ENCODE assay signal across 10 cellular contexts in the genomic region with DNA sequence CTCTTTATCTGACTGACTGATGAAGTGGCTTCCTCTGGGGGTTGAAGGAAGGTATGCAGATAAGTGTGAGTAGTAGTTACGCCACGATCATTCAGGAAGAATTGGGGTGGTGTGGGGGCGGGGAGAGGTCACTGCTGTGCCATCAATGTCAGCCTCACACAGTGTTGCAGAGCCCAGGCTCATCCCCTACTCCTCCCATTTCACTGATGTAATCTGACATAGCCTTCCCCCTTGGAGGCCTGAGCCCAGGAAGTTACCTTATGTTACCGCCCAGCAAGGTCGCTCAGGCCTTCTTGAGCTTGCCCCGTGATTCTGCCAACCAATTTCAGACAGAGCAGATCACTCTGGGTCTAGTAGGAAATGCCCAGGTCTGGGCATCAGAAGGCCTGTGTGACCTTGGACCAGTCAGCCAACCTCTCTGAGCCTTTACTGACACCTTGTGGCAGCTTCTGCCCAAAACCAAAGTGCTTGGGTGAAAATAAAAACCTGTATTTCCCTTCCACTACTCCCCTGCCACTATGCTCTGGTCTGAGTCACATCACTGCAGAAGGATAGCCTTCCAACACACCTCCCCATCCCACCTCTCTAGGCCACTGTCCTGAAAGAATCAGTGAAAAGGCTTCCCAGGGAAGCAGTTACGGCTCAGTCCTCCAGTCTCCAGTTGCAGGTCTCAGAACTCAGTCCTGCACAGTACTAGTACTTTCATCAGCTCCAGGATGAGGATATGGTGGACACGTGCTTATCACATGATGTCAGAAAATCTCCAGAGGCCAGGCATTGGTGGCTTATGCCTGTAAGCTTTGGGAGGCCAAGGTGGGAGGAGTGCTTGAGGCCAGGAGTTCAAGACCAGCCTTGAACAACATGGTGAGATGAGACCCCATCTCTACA. TPM values are rescaled to one million over a fixed set of nuclear protein-coding genes. Genes with fewer than 3 reads are reported as not detected.
A peak's percentile ranks its signal among the peaks of the same experiment; 100 is the strongest.
DNase-seq lines count a peak whose midpoint lies in the region; ATAC-seq and TF ChIP-seq lines count a peak whose summit lies in the region.
"Had no signal": no experiment of that assay in that cellular context is flagged by ENCODE, and none has a peak within 500 bp of the region (broad histone marks: within the 10 kb centered on the region; RNA-seq: fewer than 3 reads in every experiment).

No MANE protein-coding gene starts in this region.

- no peaks in the 10 kb centered on the region for H3K9me2 ChIP-seq in PC-3 (replicated peaks; ENCODE audit: low read length)

- no peaks in the 10 kb centered on the region for H3K27me3 ChIP-seq in breast epithelium
- H3K27me3 ChIP-seq in PC-3 (ENCODE audit: low read length), result no peaks in the 10 kb centered on the region

- H3K27ac Mint-ChIP-seq in MCF 10A (ENCODE audit: low read depth, unreplicated experiment) (no peak overlapping the region), type B pancreatic cell (no peak overlapping the region), CD14-positive monocyte (no peak overlapping the region)
- H3K27ac Mint-ChIP-seq: activated naive CD4-positive, alpha-beta T cell treated with anti-CD3 and anti-CD28 coated beads, Interleukin-2, amount 50 U/mL, for 72 hours had no signal

- H3K4me1 ChIP-seq in breast epithelium (no peaks in the 10 kb centered on the region), PC-3 (ENCODE audit: insufficient read depth, low read length) (no peaks in the 10 kb centered on the region)

- intact Hi-C loops in MCF 10A (cut with micrococcal nuclease), result loop anchor here (1.0 to 5.0 kb wide), 3 partner anchors 145 to 474 kb away; no protein-coding TSS in a partner anchor
- intact Hi-C loops in breast epithelium (cut with DNase I; ENCODE audit: low total_unique reads), result no loop called here
- intact Hi-C loops in PC-3 (cut with micrococcal nuclease), result no loop called here
- intact Hi-C loops in CD14-positive monocyte (cut with micrococcal nuclease), result no loop called here

- H3K4me3 ChIP-seq in breast epithelium, result no peak overlapping the region
- H3K4me3 ChIP-seq in PC-3 (ENCODE audit: low read length), result no peak overlapping the region

- H3K9me3 ChIP-seq in breast epithelium (no peaks in the 10 kb centered on the region), PC-3 (ENCODE audit: low read length) (no peaks in the 10 kb centered on the region)

- TF ChIP-seq POLR2A in breast epithelium (IDR thresholded peaks at IDR 0.05), result no peak

- no peaks in the 10 kb centered on the region for H3K4me1 Mint-ChIP-seq in MCF 10A (ENCODE audit: insufficient read depth, unreplicated experiment)
- H3K4me1 Mint-ChIP-seq in type B pancreatic cell (ENCODE audit: unreplicated experiment), result no peaks in the 10 kb centered on the region
- no peaks in the 10 kb centered on the region for H3K4me1 Mint-ChIP-seq in CD14-positive monocyte

- H3K9ac ChIP-seq in PC-3 (ENCODE audit: low read length), result no peak overlapping the region

- no peaks in the 10 kb centered on the region for H3F3A ChIP-seq in PC-3 (ENCODE audit: low read length, unreplicated experiment)

- POLR2A ChIA-PET in MCF 10A (lab: Yijun Ruan, JAX), result no interaction called here
- POLR2A ChIA-PET in PC-3 (lab: Charles Lee; ENCODE audit: unreplicated experiment), result no interaction called here

- H3K36me3 ChIP-seq in breast epithelium (no peaks in the 10 kb centered on the region), PC-3 (ENCODE audit: low read depth, low read length) (no peaks in the 10 kb centered on the region)

- no peak overlapping the region for H3K4me3 Mint-ChIP-seq in MCF 10A (ENCODE audit: unreplicated experiment)
- no peak overlapping the region for H3K4me3 Mint-ChIP-seq in type B pancreatic cell
- no peak overlapping the region for H3K4me3 Mint-ChIP-seq in CD14-positive monocyte

- no TSS peak for BruUV-seq in MCF 10A (replicated peaks; lab: Mats Ljungman, UMichigan)
- no TSS peak for BruUV-seq in PC-3 (replicated peaks; lab: Mats Ljungman, UMichigan)

- H2AFZ ChIP-seq in PC-3 (ENCODE audit: low read length), result no peak overlapping the region

- no peaks in the 10 kb centered on the region for H3K79me2 ChIP-seq in PC-3 (ENCODE audit: low read length)

- H3K27me3 Mint-ChIP-seq in MCF 10A (ENCODE audit: insufficient read depth, unreplicated experiment) (no peaks in the 10 kb centered on the region), type B pancreatic cell (peaks cover 10% of the 10 kb centered on the region), CD14-positive monocyte (ENCODE audit: low read depth in 3 of 3) (peaks cover 0 to 4% (median 3%) of the 10 kb centered on the region in 3 donors)

- no peaks in the 10 kb centered on the region for H4K20me1 ChIP-seq in PC-3 (ENCODE audit: low read length)

- no peak overlapping the region for H3K4me2 ChIP-seq in PC-3 (ENCODE audit: low read length)

- H3K9me3 Mint-ChIP-seq in MCF 10A (ENCODE audit: unreplicated experiment) (no peaks in the 10 kb centered on the region), type B pancreatic cell (no peaks in the 10 kb centered on the region), CD14-positive monocyte (no peaks in the 10 kb centered on the region)
- H3K9me3 Mint-ChIP-seq: activated naive CD4-positive, alpha-beta T cell treated with anti-CD3 and anti-CD28 coated beads, Interleukin-2, amount 50 U/mL, for 72 hours had no signal

- CTCF ChIA-PET in MCF 10A (lab: Yijun Ruan, JAX), result interaction anchor here (0.7 to 2.3 kb wide), 2 partner anchors 145 to 255 kb away, joined by 3 to 8 read pairs; no protein-coding TSS in a partner anchor
- CTCF ChIA-PET in PC-3 (lab: Charles Lee), result no interaction called here

- no peaks in the 10 kb centered on the region for H3K36me3 Mint-ChIP-seq in MCF 10A (ENCODE audit: insufficient read depth, unreplicated experiment)
- no peaks in the 10 kb centered on the region for H3K36me3 Mint-ChIP-seq in type B pancreatic cell
- no peaks in the 10 kb centered on the region for H3K36me3 Mint-ChIP-seq in CD14-positive monocyte
- H3K36me3 Mint-ChIP-seq: activated naive CD4-positive, alpha-beta T cell treated with anti-CD3 and anti-CD28 coated beads, Interleukin-2, amount 50 U/mL, for 72 hours had no signal

- DNase-seq in MCF 10A (ENCODE audit: unreplicated experiment) (peak; percentile 55), breast epithelium (ENCODE audit: low spot score in 2 of 2) (no peak), PC-3 (peak; percentile 63), epithelial cell of prostate (ENCODE audit: low read depth, low spot score) (no peak), type B pancreatic cell (ENCODE audit: extremely low spot score, unreplicated experiment) (no peak), CD14-positive monocyte (ENCODE audit: low spot score) (no peak)
- DNase-seq: left cardiac atrium had no signal

- ATAC-seq in PC-3, result peak; percentile 54
- no peak for ATAC-seq in HG02759 (IDR thresholded peaks at IDR 0.05; ENCODE audit: unreplicated experiment)
- ATAC-seq in GM18519 (IDR thresholded peaks at IDR 0.05; ENCODE audit: low FRiP score, unreplicated experiment), result no peak

- H3K27ac ChIP-seq in breast epithelium (no peak overlapping the region), PC-3 (ENCODE audit: low read length) (no peak overlapping the region), epithelial cell of prostate (peak overlapping the region; percentile 15)

- TF ChIP-seq CTCF in MCF 10A (IDR thresholded peaks at IDR 0.05; ENCODE audit: unreplicated experiment) (peak; percentile 38), breast epithelium (IDR thresholded peaks at IDR 0.05) (no peak), PC-3 (conservative IDR thresholded peaks at IDR 0.05; ENCODE audit: low read depth, low read length) (peak; percentile 74), type B pancreatic cell (conservative IDR thresholded peaks at IDR 0.05) (peak; percentile 39), CD14-positive monocyte (IDR thresholded peaks at IDR 0.05) (no peak)

RNA-seq across cellular contexts. Expression of a gene that starts 28.1 kb away (rescaled TPM):
- total RNA-seq in MCF 10A (2022) (not detected in 2 replicates), breast epithelium (1 to 10 TPM; 1.9 to 8.3 (median 2.0) TPM), PC-3 (2014; rRNA removed) (not detected in 2 replicates), type B pancreatic cell (ENCODE audit: low replicate concordance) (5.8 and 6.4 TPM in 2 replicates)
- not detected for polyA plus RNA-seq in CD14-positive monocyte
- total RNA-seq: activated naive CD4-positive, alpha-beta T cell treated with anti-CD3 and anti-CD28 coated beads, Interleukin-2, amount 50 U/mL, for 72 hours had no signal

Comparison
In these comparisons a context has a peak if more than half of its experiments do, and no peak if none do; other contexts are left out.
1. DNase-seq: peak in MCF 10A (single experiment) and PC-3 (single experiment); none in breast epithelium (0 of 2), epithelial cell of prostate (single experiment), type B pancreatic cell (single experiment) and CD14-positive monocyte (single experiment).
2. CTCF ChIP-seq: peak in MCF 10A (single experiment), PC-3 (single experiment) and type B pancreatic cell (single experiment); none in breast epithelium (0 of 3) and CD14-positive monocyte (single experiment).